Comparison of ENCODE assay signal across 30 cellular contexts in the genomic region with DNA sequence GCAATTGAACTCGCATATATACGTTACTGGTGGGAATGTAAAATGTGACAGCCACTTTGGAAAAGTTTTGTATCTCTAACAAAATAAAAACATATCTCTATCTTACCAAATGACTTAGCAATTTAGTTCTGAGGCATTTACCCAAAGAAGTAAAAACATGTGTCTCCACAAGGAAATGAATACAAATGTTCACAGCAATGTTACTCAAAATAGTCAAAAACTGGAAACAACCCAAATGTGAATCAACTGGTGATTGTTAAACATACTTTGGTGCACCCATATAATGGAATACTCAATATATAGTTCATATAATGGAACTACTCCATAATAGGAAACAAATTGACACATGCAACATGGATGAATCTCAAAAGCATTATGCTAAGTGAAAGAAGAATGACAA.
A peak's percentile ranks its signal among the peaks of the same experiment; 100 is the strongest.
DNase-seq lines count a peak whose midpoint lies in the region; ATAC-seq and TF ChIP-seq lines count a peak whose summit lies in the region.
"Had no signal": no experiment of that assay in that cellular context is flagged by ENCODE, and none has a peak within 500 bp of the region (broad histone marks: within the 10 kb centered on the region; RNA-seq: fewer than 3 reads in every experiment).

No MANE protein-coding gene starts in this region.

- H3K4me3 ChIP-seq in CD4-positive, CD25-positive, alpha-beta regulatory T cell (ENCODE audit: low read depth, low read length), result no peak overlapping the region
- H3K4me3 ChIP-seq in osteoblast (ENCODE audit: insufficient read depth, low read length), result no peak overlapping the region
- H3K4me3 ChIP-seq: ascending aorta, BLaER1, gastroesophageal sphincter, SJSA1 had no signal

- H3K79me2 ChIP-seq in osteoblast (ENCODE audit: insufficient read depth, low read length), result peaks cover 20% of the 10 kb centered on the region

- peaks cover 18% of the 10 kb centered on the region for H4K20me1 ChIP-seq in osteoblast (ENCODE audit: insufficient read depth, low read length)
- H4K20me1 ChIP-seq: BLaER1 had no signal

- H3K36me3 Mint-ChIP-seq in CD4-positive, CD25-positive, alpha-beta regulatory T cell, result peaks cover 39% of the 10 kb centered on the region
- H3K36me3 Mint-ChIP-seq in HFFc6 (ENCODE audit: low read depth), result peaks cover 50% of the 10 kb centered on the region

- peak overlapping the region; percentile 2 to 32 (median 20) for H3K27ac Mint-ChIP-seq in CD4-positive, CD25-positive, alpha-beta regulatory T cell
- peak overlapping the region; percentile 1; the same call in 1 of the 2 replicates for H3K27ac Mint-ChIP-seq in HFFc6
- H3K27ac Mint-ChIP-seq: activated CD4-positive, alpha-beta T cell treated with anti-CD3 and anti-CD28 coated beads, Interleukin-2, amount 10 ng/mL, durations not matched to agents 7 days and 5 days; activated CD8-positive, alpha-beta memory T cell treated with anti-CD3 and anti-CD28 coated beads, Interleukin-2, amount 10 ng/mL, durations not matched to agents 7 days and 5 days; activated naive CD4-positive, alpha-beta T cell treated with anti-CD3 and anti-CD28 coated beads, Interleukin-2, amount 50 U/mL, for 24 hours; activated T-helper 17 cell treated with anti-CD3 and anti-CD28 coated beads, Interleukin-2, amount 50 U/mL, for 72 hours; nephron progenitor cell had no signal

- TF ChIP-seq CTCF in HFFc6 (IDR thresholded peaks at IDR 0.05), result no peak
- no peak for TF ChIP-seq CTCF in osteoblast (IDR thresholded peaks at IDR 0.05; ENCODE audit: extremely low read depth, low read depth, low read length)

- peaks cover 56% of the 10 kb centered on the region for H3K36me3 ChIP-seq in CD4-positive, CD25-positive, alpha-beta regulatory T cell (ENCODE audit: control insufficient read depth, insufficient read depth, low read length)
- H3K36me3 ChIP-seq in osteoblast (ENCODE audit: insufficient read depth, low read length), result peaks cover 39% of the 10 kb centered on the region

- H3K4me3 Mint-ChIP-seq in CD4-positive, CD25-positive, alpha-beta regulatory T cell, result no peak overlapping the region
- no peak overlapping the region for H3K4me3 Mint-ChIP-seq in HFFc6
- H3K4me3 Mint-ChIP-seq: activated CD4-positive, alpha-beta T cell treated with anti-CD3 and anti-CD28 coated beads, Interleukin-2, amount 10 ng/mL, durations not matched to agents 7 days and 5 days; activated CD8-positive, alpha-beta memory T cell treated with anti-CD3 and anti-CD28 coated beads, Interleukin-2, amount 10 ng/mL, durations not matched to agents 7 days and 5 days; activated naive CD4-positive, alpha-beta T cell treated with anti-CD3 and anti-CD28 coated beads, Interleukin-2, amount 50 U/mL, for 24 hours; activated T-helper 17 cell treated with anti-CD3 and anti-CD28 coated beads, Interleukin-2, amount 50 U/mL, for 72 hours; nephron progenitor cell had no signal

- H3K4me1 ChIP-seq in CD4-positive, CD25-positive, alpha-beta regulatory T cell (ENCODE audit: control insufficient read depth, insufficient read depth, low read length, poor library complexity, severe bottlenecking), result peaks cover 2% of the 10 kb centered on the region
- H3K4me1 ChIP-seq in osteoblast (ENCODE audit: insufficient read depth, low read length), result peaks cover 20% of the 10 kb centered on the region
- H3K4me1 ChIP-seq: SJSA1 had no signal

- peaks cover 13 to 37% (median 23%) of the 10 kb centered on the region in 4 donors for H3K4me1 Mint-ChIP-seq in CD4-positive, CD25-positive, alpha-beta regulatory T cell
- peaks cover 45% of the 10 kb centered on the region for H3K4me1 Mint-ChIP-seq in HFFc6 (ENCODE audit: low read depth)

- no peak for DNase-seq in CD4-positive, CD25-positive, alpha-beta regulatory T cell
- DNase-seq in HFFc6 (no peak), fibroblast of gingiva (ENCODE audit: low read depth) (peak; percentile 61), osteoblast (ENCODE audit: insufficient read length, low spot score, missing footprints) (no peak), T-helper 1 cell (no peak), HuH-7 (ENCODE audit: low spot score) (no peak), SHP77 treated with DMSO at 0.1 percent for 48 hours (lab: John Stamatoyannopoulos, UW) (no peak), GDM1 (lab: John Stamatoyannopoulos, UW) (no peak)
- DNase-seq: ACHN; activated CD4-positive, alpha-beta T cell treated with anti-CD3 and anti-CD28 coated beads, Interleukin-2, amount 10 ng/mL, durations not matched to agents 7 days and 5 days; activated CD8-positive, alpha-beta memory T cell treated with anti-CD3 and anti-CD28 coated beads, Interleukin-2, amount 10 ng/mL, durations not matched to agents 7 days and 5 days; central memory CD4-positive, alpha-beta T cell; HCEC 1CT; hypothalamus; islet precursor cell; left ventricle myocardium superior; NCI-H1048; NCI-H187; NCI-H526 treated with DMSO at 0.1 percent for 48 hours; nephron progenitor cell; right cardiac atrium; substantia nigra had no signal

- no peaks in the 10 kb centered on the region for H3K9me3 Mint-ChIP-seq in CD4-positive, CD25-positive, alpha-beta regulatory T cell
- H3K9me3 Mint-ChIP-seq in HFFc6, result no peaks in the 10 kb centered on the region
- H3K9me3 Mint-ChIP-seq: activated CD4-positive, alpha-beta T cell treated with anti-CD3 and anti-CD28 coated beads, Interleukin-2, amount 10 ng/mL, durations not matched to agents 7 days and 5 days; activated naive CD4-positive, alpha-beta T cell treated with anti-CD3 and anti-CD28 coated beads, Interleukin-2, amount 50 U/mL, for 24 hours; activated T-helper 17 cell treated with anti-CD3 and anti-CD28 coated beads, Interleukin-2, amount 50 U/mL, for 72 hours; nephron progenitor cell had no signal

- ATAC-seq in CD4-positive, CD25-positive, alpha-beta regulatory T cell (ENCODE audit: low read depth in 2 of 2), result no peak
- ATAC-seq: activated CD8-positive, alpha-beta memory T cell treated with anti-CD3 and anti-CD28 coated beads, Interleukin-2, amount 10 ng/mL, durations not matched to agents 7 days and 5 days; activated T-helper 17 cell treated with anti-CD3 and anti-CD28 coated beads, Interleukin-2, amount 50 U/mL, for 72 hours; gastroesophageal sphincter; left ventricle myocardium superior; right cardiac atrium had no signal

- no peak overlapping the region for H3K4me2 ChIP-seq in osteoblast (ENCODE audit: insufficient read depth, low read length)
- H3K4me2 ChIP-seq: BLaER1 had no signal

- no peaks in the 10 kb centered on the region for H3K27me3 ChIP-seq in CD4-positive, CD25-positive, alpha-beta regulatory T cell (ENCODE audit: control insufficient read depth, insufficient read depth, low read length)
- no peaks in the 10 kb centered on the region for H3K27me3 ChIP-seq in osteoblast (ENCODE audit: insufficient read depth, low read length)
- H3K27me3 ChIP-seq: ascending aorta, BLaER1, gastroesophageal sphincter, SJSA1 had no signal

- no peaks in the 10 kb centered on the region for H3K9me3 ChIP-seq in CD4-positive, CD25-positive, alpha-beta regulatory T cell (ENCODE audit: control insufficient read depth in 2 of 2, low read length in 2 of 2)
- H3K9me3 ChIP-seq in osteoblast (ENCODE audit: low read depth, low read length), result no peaks in the 10 kb centered on the region
- H3K9me3 ChIP-seq: ascending aorta, BLaER1, gastroesophageal sphincter, SJSA1 had no signal

- H3K27me3 Mint-ChIP-seq in CD4-positive, CD25-positive, alpha-beta regulatory T cell, result no peaks in the 10 kb centered on the region
- H3K27me3 Mint-ChIP-seq in HFFc6 (ENCODE audit: insufficient read depth), result peaks cover 1% of the 10 kb centered on the region; the same call in 1 of the 2 replicates
- H3K27me3 Mint-ChIP-seq: activated CD4-positive, alpha-beta T cell treated with anti-CD3 and anti-CD28 coated beads, Interleukin-2, amount 10 ng/mL, durations not matched to agents 7 days and 5 days; activated CD8-positive, alpha-beta memory T cell treated with anti-CD3 and anti-CD28 coated beads, Interleukin-2, amount 10 ng/mL, durations not matched to agents 7 days and 5 days; activated naive CD4-positive, alpha-beta T cell treated with anti-CD3 and anti-CD28 coated beads, Interleukin-2, amount 50 U/mL, for 24 hours; activated T-helper 17 cell treated with anti-CD3 and anti-CD28 coated beads, Interleukin-2, amount 50 U/mL, for 72 hours had no signal

- no peak overlapping the region for H3K27ac ChIP-seq in CD4-positive, CD25-positive, alpha-beta regulatory T cell (ENCODE audit: insufficient read depth, low read length, poor library complexity, severe bottlenecking)
- H3K27ac ChIP-seq in osteoblast (ENCODE audit: low read depth, low read length), result peak overlapping the region; percentile 0
- H3K27ac ChIP-seq: BLaER1, gastroesophageal sphincter, HL-60, SJSA1, VCaP had no signal

- no peak overlapping the region for H2AFZ ChIP-seq in osteoblast (ENCODE audit: low read length)
